In the genomic region with DNA sequence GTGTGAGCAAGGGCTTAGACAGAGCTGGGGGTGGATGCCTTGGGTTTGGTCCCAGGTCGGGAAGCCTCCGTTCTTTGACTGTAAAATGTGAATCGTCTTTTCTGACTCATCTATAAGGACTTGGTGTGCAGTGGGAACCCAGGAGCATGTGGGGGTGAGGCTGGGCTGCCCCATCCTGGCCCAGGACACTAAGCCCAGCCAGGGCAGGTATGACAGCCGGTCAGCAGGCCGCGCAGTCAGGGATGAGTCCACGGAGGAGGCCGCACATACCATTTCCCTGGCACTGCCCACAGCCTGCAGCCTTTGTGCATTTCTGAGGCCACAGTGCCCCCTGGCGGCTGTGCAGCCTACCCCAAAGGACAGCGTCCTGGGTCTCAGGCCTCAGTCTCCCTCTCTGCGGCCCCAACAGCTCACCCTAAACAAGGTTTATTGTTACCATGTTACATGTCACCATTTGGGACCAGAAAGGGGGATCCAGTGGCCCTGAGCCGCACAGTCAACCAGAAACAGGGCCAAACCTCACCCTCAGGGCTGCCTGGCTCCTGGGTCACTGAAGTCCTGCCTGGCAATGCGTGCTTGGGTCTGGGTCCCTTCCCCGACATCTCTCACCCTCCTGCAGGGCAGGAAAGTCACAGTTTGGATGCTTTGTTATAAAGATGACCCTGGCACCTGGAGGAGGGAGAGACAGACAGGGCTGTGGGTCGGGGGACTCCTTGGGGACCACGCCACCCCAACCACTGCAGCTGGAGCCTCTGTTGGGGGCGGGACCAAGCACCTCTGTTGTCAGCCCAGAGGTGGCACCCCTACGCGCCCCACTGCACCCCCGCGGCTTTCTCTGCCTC, we compare ENCODE assay signal across 1 cellular context.
TF ChIP-seq lines count a peak whose summit lies in the region.

No MANE protein-coding gene starts in this region.

TF ChIP-seq in K562, 482 proteins besides CTCF, POLR2A, EP300 and RAD21 (continued from another document and continues in another):
- TF ChIP-seq, protein P1, sequence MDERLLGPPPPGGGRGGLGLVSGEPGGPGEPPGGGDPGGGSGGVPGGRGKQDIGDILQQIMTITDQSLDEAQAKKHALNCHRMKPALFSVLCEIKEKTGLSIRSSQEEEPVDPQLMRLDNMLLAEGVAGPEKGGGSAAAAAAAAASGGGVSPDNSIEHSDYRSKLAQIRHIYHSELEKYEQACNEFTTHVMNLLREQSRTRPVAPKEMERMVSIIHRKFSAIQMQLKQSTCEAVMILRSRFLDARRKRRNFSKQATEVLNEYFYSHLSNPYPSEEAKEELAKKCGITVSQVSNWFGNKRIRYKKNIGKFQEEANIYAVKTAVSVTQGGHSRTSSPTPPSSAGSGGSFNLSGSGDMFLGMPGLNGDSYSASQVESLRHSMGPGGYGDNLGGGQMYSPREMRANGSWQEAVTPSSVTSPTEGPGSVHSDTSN (CRISPR knock-in tag; IDR thresholded peaks at IDR 0.05; ENCODE audit: low read depth), result no peak
- TF ChIP-seq, protein P1 (tag; conservative IDR thresholded peaks at IDR 0.05; ENCODE audit: low read depth), result no peak
- TF ChIP-seq NCOA4 (IDR thresholded peaks at IDR 0.05; ENCODE audit: partially characterized antibody) (no peak), MCM7 (IDR thresholded peaks at IDR 0.05) (no peak), MAFG (tag; conservative IDR thresholded peaks at IDR 0.05) (no peak), ZC3H11A (IDR thresholded peaks at IDR 0.05; ENCODE audit: low read depth, low read length) (no peak), LARP7 (IDR thresholded peaks at IDR 0.05) (no peak), CHCHD3 (CRISPR knock-in tag; IDR thresholded peaks at IDR 0.05) (no peak), RB1 (IDR thresholded peaks at IDR 0.05; ENCODE audit: low read depth) (peak; percentile 75; the same call in 1 of the 2 replicates), POLR3G (IDR thresholded peaks at IDR 0.05; ENCODE audit: extremely low read depth, insufficient read length, insufficient replicate concordance) (no peak), BHLHE40 (IDR thresholded peaks at IDR 0.05; ENCODE audit: low read length) (peak; percentile 22; the same call in 1 of the 2 replicates), ZSCAN29 (IDR thresholded peaks at IDR 0.05) (no peak), ZNF785 (CRISPR knock-in tag; IDR thresholded peaks at IDR 0.05) (no peak), CC2D1A (IDR thresholded peaks at IDR 0.05) (peak; percentile 94), PML (IDR thresholded peaks at IDR 0.05; ENCODE audit: low read length) (no peak), FOXJ2 (tag; IDR thresholded peaks at IDR 0.05) (no peak), GTF2F1 (IDR thresholded peaks at IDR 0.05; ENCODE audit: low read depth, low read length) (0 out of 2 replicates have a peak, but pooled peaks have one; percentile 24), ZNF445 (CRISPR knock-in tag; IDR thresholded peaks at IDR 0.05; ENCODE audit: low read depth) (no peak), ZNF668 (CRISPR knock-in tag; IDR thresholded peaks at IDR 0.05) (no peak), CBX2 (IDR thresholded peaks at IDR 0.05; ENCODE audit: insufficient read depth, low read length, poor library complexity, severe bottlenecking) (no peak), EP400 (IDR thresholded peaks at IDR 0.05) (no peak), MAFK (IDR thresholded peaks at IDR 0.05; ENCODE audit: low read length) (no peak), HNRNPL (IDR thresholded peaks at IDR 0.05; ENCODE audit: low read depth, low read length) (peak; percentile 71; the same call in 1 of the 2 replicates), NEUROD1 (IDR thresholded peaks at IDR 0.05; ENCODE audit: borderline replicate concordance, low read depth, low read length, partially characterized antibody) (peak; percentile 40), MTA2 (IDR thresholded peaks at IDR 0.05; ENCODE audit: low read depth) (no peak), ZKSCAN1 (IDR thresholded peaks at IDR 0.05; ENCODE audit: low read depth, low read length) (0 out of 2 replicates have a peak, but pooled peaks have one; percentile 41), PHF21A (IDR thresholded peaks at IDR 0.05; ENCODE audit: borderline replicate concordance, low read depth) (no peak), SREBF1 (IDR thresholded peaks at IDR 0.05; ENCODE audit: borderline replicate concordance, low read depth, low read length) (no peak), POLR2H (tag; IDR thresholded peaks at IDR 0.05; ENCODE audit: low read depth) (no peak), ARHGAP35 (IDR thresholded peaks at IDR 0.05; ENCODE audit: partially characterized antibody) (no peak), MTA3 (IDR thresholded peaks at IDR 0.05; ENCODE audit: borderline replicate concordance) (peak; percentile 75; the same call in 1 of the 2 replicates), ARID2 (IDR thresholded peaks at IDR 0.05) (peak; percentile 96), RBM15 (IDR thresholded peaks at IDR 0.05; ENCODE audit: insufficient read depth, low read length) (no peak), HDGF (IDR thresholded peaks at IDR 0.05) (peak; percentile 83), STAG1 (CRISPR knock-in tag; IDR thresholded peaks at IDR 0.05; ENCODE audit: borderline replicate concordance) (peak; percentile 100), MYC (IDR thresholded peaks at IDR 0.05; ENCODE audit: low read depth, low read length) (no peak), MYC (CRISPR knock-in tag; IDR thresholded peaks at IDR 0.05; ENCODE audit: borderline replicate concordance, low read depth) (no peak), TOE1 (IDR thresholded peaks at IDR 0.05; ENCODE audit: borderline replicate concordance) (no peak), TOE1 (CRISPR knock-in tag; IDR thresholded peaks at IDR 0.05; ENCODE audit: borderline replicate concordance, low read depth) (no peak), SRSF1 (IDR thresholded peaks at IDR 0.05; ENCODE audit: low read depth, low read length) (no peak), ZNF253 (CRISPR knock-in tag; conservative IDR thresholded peaks at IDR 0.05) (no peak), CBX1 (IDR thresholded peaks at IDR 0.05; ENCODE audit: low read depth) (no peak)
- TF ChIP-seq, protein P2, sequence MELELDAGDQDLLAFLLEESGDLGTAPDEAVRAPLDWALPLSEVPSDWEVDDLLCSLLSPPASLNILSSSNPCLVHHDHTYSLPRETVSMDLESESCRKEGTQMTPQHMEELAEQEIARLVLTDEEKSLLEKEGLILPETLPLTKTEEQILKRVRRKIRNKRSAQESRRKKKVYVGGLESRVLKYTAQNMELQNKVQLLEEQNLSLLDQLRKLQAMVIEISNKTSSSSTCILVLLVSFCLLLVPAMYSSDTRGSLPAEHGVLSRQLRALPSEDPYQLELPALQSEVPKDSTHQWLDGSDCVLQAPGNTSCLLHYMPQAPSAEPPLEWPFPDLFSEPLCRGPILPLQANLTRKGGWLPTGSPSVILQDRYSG (tag; conservative IDR thresholded peaks at IDR 0.05; ENCODE audit: low read depth), result no peak
- TF ChIP-seq, protein P3, sequence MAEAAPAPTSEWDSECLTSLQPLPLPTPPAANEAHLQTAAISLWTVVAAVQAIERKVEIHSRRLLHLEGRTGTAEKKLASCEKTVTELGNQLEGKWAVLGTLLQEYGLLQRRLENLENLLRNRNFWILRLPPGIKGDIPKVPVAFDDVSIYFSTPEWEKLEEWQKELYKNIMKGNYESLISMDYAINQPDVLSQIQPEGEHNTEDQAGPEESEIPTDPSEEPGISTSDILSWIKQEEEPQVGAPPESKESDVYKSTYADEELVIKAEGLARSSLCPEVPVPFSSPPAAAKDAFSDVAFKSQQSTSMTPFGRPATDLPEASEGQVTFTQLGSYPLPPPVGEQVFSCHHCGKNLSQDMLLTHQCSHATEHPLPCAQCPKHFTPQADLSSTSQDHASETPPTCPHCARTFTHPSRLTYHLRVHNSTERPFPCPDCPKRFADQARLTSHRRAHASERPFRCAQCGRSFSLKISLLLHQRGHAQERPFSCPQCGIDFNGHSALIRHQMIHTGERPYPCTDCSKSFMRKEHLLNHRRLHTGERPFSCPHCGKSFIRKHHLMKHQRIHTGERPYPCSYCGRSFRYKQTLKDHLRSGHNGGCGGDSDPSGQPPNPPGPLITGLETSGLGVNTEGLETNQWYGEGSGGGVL (CRISPR knock-in tag; IDR thresholded peaks at IDR 0.05), result no peak
- TF ChIP-seq, protein P4, sequence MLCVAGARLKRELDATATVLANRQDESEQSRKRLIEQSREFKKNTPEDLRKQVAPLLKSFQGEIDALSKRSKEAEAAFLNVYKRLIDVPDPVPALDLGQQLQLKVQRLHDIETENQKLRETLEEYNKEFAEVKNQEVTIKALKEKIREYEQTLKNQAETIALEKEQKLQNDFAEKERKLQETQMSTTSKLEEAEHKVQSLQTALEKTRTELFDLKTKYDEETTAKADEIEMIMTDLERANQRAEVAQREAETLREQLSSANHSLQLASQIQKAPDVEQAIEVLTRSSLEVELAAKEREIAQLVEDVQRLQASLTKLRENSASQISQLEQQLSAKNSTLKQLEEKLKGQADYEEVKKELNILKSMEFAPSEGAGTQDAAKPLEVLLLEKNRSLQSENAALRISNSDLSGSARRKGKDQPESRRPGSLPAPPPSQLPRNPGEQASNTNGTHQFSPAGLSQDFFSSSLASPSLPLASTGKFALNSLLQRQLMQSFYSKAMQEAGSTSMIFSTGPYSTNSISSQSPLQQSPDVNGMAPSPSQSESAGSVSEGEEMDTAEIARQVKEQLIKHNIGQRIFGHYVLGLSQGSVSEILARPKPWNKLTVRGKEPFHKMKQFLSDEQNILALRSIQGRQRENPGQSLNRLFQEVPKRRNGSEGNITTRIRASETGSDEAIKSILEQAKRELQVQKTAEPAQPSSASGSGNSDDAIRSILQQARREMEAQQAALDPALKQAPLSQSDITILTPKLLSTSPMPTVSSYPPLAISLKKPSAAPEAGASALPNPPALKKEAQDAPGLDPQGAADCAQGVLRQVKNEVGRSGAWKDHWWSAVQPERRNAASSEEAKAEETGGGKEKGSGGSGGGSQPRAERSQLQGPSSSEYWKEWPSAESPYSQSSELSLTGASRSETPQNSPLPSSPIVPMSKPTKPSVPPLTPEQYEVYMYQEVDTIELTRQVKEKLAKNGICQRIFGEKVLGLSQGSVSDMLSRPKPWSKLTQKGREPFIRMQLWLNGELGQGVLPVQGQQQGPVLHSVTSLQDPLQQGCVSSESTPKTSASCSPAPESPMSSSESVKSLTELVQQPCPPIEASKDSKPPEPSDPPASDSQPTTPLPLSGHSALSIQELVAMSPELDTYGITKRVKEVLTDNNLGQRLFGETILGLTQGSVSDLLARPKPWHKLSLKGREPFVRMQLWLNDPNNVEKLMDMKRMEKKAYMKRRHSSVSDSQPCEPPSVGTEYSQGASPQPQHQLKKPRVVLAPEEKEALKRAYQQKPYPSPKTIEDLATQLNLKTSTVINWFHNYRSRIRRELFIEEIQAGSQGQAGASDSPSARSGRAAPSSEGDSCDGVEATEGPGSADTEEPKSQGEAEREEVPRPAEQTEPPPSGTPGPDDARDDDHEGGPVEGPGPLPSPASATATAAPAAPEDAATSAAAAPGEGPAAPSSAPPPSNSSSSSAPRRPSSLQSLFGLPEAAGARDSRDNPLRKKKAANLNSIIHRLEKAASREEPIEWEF (CRISPR knock-in tag; IDR thresholded peaks at IDR 0.05), result no peak
- TF ChIP-seq, protein P5, sequence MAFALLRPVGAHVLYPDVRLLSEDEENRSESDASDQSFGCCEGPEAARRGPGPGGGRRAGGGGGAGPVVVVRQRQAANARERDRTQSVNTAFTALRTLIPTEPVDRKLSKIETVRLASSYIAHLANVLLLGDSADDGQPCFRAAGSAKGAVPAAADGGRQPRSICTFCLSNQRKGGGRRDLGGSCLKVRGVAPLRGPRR (CRISPR knock-in tag; IDR thresholded peaks at IDR 0.05), result no peak
- TF ChIP-seq, protein P6, sequence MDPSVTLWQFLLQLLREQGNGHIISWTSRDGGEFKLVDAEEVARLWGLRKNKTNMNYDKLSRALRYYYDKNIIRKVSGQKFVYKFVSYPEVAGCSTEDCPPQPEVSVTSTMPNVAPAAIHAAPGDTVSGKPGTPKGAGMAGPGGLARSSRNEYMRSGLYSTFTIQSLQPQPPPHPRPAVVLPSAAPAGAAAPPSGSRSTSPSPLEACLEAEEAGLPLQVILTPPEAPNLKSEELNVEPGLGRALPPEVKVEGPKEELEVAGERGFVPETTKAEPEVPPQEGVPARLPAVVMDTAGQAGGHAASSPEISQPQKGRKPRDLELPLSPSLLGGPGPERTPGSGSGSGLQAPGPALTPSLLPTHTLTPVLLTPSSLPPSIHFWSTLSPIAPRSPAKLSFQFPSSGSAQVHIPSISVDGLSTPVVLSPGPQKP (CRISPR knock-in tag; IDR thresholded peaks at IDR 0.05), result no peak
- TF ChIP-seq, protein P7, sequence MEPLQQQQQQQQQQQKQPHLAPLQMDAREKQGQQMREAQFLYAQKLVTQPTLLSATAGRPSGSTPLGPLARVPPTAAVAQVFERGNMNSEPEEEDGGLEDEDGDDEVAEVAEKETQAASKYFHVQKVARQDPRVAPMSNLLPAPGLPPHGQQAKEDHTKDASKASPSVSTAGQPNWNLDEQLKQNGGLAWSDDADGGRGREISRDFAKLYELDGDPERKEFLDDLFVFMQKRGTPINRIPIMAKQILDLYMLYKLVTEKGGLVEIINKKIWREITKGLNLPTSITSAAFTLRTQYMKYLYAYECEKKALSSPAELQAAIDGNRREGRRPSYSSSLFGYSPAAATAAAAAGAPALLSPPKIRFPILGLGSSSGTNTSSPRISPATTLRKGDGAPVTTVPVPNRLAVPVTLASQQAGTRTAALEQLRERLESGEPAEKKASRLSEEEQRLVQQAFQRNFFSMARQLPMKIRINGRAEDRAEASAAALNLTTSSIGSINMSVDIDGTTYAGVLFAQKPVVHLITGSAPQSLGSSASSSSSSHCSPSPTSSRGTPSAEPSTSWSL (CRISPR knock-in tag; IDR thresholded peaks at IDR 0.05; ENCODE audit: borderline replicate concordance), result no peak
- TF ChIP-seq, protein P8, sequence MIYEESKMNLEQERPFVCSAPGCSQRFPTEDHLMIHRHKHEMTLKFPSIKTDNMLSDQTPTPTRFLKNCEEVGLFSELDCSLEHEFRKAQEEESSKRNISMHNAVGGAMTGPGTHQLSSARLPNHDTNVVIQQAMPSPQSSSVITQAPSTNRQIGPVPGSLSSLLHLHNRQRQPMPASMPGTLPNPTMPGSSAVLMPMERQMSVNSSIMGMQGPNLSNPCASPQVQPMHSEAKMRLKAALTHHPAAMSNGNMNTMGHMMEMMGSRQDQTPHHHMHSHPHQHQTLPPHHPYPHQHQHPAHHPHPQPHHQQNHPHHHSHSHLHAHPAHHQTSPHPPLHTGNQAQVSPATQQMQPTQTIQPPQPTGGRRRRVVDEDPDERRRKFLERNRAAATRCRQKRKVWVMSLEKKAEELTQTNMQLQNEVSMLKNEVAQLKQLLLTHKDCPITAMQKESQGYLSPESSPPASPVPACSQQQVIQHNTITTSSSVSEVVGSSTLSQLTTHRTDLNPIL (CRISPR knock-in tag; IDR thresholded peaks at IDR 0.05), result no peak
- TF ChIP-seq, protein P9, sequence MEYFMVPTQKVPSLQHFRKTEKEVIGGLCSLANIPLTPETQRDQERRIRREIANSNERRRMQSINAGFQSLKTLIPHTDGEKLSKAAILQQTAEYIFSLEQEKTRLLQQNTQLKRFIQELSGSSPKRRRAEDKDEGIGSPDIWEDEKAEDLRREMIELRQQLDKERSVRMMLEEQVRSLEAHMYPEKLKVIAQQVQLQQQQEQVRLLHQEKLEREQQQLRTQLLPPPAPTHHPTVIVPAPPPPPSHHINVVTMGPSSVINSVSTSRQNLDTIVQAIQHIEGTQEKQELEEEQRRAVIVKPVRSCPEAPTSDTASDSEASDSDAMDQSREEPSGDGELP (CRISPR knock-in tag; IDR thresholded peaks at IDR 0.05; ENCODE audit: borderline replicate concordance), result peak; percentile 33; the same call in 1 of the 2 replicates
